In the genomic region with DNA sequence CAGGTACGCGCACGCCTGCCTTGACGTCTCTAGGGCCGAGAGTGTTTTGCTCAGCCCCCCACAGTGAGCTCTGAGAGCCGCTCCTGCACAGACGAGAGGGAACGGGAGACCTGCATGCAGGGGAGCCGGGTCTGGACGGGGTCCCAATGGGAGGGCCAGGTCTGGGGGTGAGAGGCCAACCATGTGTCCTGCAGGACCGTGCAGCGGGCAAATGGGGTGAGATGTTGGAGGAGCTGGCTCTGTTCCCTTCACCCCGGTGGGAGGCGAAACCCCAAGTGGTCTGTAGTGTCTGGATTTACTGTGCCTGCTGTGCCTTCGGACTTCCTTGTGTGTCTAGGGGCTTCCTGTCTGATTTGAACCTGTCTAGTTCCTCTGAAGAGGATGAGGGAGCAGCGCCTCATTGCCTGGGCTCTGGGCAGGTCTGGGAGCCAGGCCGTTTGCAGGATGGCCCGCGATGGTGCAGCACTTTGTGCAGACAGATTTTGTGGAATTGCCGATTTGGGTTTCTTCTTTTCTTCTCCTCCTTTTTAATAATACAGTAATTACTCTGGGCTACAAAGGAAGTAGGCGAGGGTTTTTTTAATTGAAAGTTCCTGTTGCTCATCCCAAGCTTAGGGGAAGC, we compare ENCODE assay signal across 1 cellular context.
TF ChIP-seq lines count a peak whose summit lies in the region.

No MANE protein-coding gene starts in this region.

TF ChIP-seq in SK-N-SH, 30 proteins besides CTCF, POLR2A, EP300 and RAD21 (continued from another document):
- TF ChIP-seq, protein P1, sequence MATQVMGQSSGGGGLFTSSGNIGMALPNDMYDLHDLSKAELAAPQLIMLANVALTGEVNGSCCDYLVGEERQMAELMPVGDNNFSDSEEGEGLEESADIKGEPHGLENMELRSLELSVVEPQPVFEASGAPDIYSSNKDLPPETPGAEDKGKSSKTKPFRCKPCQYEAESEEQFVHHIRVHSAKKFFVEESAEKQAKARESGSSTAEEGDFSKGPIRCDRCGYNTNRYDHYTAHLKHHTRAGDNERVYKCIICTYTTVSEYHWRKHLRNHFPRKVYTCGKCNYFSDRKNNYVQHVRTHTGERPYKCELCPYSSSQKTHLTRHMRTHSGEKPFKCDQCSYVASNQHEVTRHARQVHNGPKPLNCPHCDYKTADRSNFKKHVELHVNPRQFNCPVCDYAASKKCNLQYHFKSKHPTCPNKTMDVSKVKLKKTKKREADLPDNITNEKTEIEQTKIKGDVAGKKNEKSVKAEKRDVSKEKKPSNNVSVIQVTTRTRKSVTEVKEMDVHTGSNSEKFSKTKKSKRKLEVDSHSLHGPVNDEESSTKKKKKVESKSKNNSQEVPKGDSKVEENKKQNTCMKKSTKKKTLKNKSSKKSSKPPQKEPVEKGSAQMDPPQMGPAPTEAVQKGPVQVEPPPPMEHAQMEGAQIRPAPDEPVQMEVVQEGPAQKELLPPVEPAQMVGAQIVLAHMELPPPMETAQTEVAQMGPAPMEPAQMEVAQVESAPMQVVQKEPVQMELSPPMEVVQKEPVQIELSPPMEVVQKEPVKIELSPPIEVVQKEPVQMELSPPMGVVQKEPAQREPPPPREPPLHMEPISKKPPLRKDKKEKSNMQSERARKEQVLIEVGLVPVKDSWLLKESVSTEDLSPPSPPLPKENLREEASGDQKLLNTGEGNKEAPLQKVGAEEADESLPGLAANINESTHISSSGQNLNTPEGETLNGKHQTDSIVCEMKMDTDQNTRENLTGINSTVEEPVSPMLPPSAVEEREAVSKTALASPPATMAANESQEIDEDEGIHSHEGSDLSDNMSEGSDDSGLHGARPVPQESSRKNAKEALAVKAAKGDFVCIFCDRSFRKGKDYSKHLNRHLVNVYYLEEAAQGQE (IDR thresholded peaks at IDR 0.05; ENCODE audit: low read depth, low read length): no peak
- TF ChIP-seq SIN3A (IDR thresholded peaks at IDR 0.05; ENCODE audit: borderline replicate concordance, low read depth, low read length) (no peak), CHD2 (IDR thresholded peaks at IDR 0.05; ENCODE audit: low read length, partially characterized antibody) (no peak), RXRA (IDR thresholded peaks at IDR 0.05; ENCODE audit: borderline replicate concordance, low read depth) (no peak), MXI1 (IDR thresholded peaks at IDR 0.05; ENCODE audit: low read depth, low read length) (no peak; the same call in 1 of the 2 replicates), FOXM1 (IDR thresholded peaks at IDR 0.05; ENCODE audit: low read depth) (no peak), NRF1 (IDR thresholded peaks at IDR 0.05; ENCODE audit: low read depth, low read length) (no peak)
- TF ChIP-seq, protein P2, sequence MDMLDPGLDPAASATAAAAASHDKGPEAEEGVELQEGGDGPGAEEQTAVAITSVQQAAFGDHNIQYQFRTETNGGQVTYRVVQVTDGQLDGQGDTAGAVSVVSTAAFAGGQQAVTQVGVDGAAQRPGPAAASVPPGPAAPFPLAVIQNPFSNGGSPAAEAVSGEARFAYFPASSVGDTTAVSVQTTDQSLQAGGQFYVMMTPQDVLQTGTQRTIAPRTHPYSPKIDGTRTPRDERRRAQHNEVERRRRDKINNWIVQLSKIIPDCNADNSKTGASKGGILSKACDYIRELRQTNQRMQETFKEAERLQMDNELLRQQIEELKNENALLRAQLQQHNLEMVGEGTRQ (IDR thresholded peaks at IDR 0.05; ENCODE audit: borderline replicate concordance, low read depth, low read length): no peak
- TF ChIP-seq, protein P3, sequence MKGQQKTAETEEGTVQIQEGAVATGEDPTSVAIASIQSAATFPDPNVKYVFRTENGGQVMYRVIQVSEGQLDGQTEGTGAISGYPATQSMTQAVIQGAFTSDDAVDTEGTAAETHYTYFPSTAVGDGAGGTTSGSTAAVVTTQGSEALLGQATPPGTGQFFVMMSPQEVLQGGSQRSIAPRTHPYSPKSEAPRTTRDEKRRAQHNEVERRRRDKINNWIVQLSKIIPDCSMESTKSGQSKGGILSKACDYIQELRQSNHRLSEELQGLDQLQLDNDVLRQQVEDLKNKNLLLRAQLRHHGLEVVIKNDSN (IDR thresholded peaks at IDR 0.05; ENCODE audit: borderline replicate concordance, low read depth): no peak
TF ChIP-seq in SK-N-SH: peak in this region for 0.
